1 cellular context compared by ENCODE assay signal in genomic region chr17:58344047-58344790, GRCh38.
TF ChIP-seq lines count a peak whose summit lies in the region.

No MANE protein-coding gene starts in this region.

TF ChIP-seq in GM23338, 12 proteins besides CTCF, POLR2A, EP300 and RAD21 (continued from another document):
- no peak for TF ChIP-seq EZH2 (IDR thresholded peaks at IDR 0.05; ENCODE audit: low read depth, unreplicated experiment)
